Comparison of ENCODE assay signal across 20 cellular contexts in the genomic region with DNA sequence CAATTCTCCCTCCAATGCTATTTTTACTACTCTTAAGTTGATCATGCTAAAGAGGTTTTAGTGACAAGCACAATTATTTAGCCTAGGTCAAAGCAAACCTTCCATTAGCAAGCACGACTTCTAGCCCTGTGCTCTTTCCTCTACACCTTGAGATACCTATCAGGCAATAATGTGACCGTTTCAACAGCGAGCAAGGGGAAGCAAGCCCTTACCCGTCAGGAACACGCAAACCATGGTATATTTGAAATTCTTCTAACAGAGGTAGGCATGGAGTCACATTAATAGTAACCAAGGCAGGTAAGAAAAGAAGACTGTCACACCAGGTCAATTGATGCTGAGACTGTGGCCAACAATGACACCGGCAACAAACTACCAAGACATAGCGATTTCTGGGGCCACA.
DNase-seq lines count a peak whose midpoint lies in the region; ATAC-seq and TF ChIP-seq lines count a peak whose summit lies in the region.
"Had no signal": no experiment of that assay in that cellular context is flagged by ENCODE, and none has a peak within 500 bp of the region (broad histone marks: within the 10 kb centered on the region; RNA-seq: fewer than 3 reads in every experiment).

No MANE protein-coding gene starts in this region.

- H4K8ac ChIP-seq in trophoblast cell (ENCODE audit: low read depth, low read length), result no peak overlapping the region

- no peaks in the 10 kb centered on the region for H3K27me3 ChIP-seq in WERI-Rb-1 (ENCODE audit: insufficient read depth, low read depth, severe bottlenecking)
- H3K27me3 ChIP-seq in trophoblast cell (ENCODE audit: insufficient read depth, low read length), result no peaks in the 10 kb centered on the region
- H3K27me3 ChIP-seq: MG63 had no signal

- H3K23ac ChIP-seq in trophoblast cell (ENCODE audit: low read length), result no peak overlapping the region

- no peak for DNase-seq in WERI-Rb-1
- DNase-seq in epithelial cell of prostate (ENCODE audit: low read depth, low spot score), result no peak
- DNase-seq in trophoblast cell, result peak in 1 of 2 donors; percentile 55
- no peak for DNase-seq in GM13977 (ENCODE audit: low spot score)
- DNase-seq in NCI-H1092 treated with DMSO at 0.1 percent for 48 hours (lab: John Stamatoyannopoulos, UW), result no peak
- DNase-seq in endothelial cell (ENCODE audit: low spot score), result no peak
- no peak for DNase-seq in activated T-cell treated with anti-CD3 and anti-CD28 coated beads, Interleukin-2, amount 50 U/mL, for 72 hours
- DNase-seq: CD8-positive, alpha-beta T cell; DMS 273 treated with DMSO at 0.1 percent for 48 hours; DMS79; EL; GDM1; KBM-7; MG63; NCI-H2029; NCI-H774; RPMI8226; SHP77 treated with DMSO at 0.1 percent for 48 hours had no signal

- H3K36me3 Mint-ChIP-seq in endothelial cell (ENCODE audit: low read depth, unreplicated experiment), result peaks cover 13% of the 10 kb centered on the region
- H3K36me3 Mint-ChIP-seq in activated T-cell treated with anti-CD3 and anti-CD28 coated beads, Interleukin-2, amount 50 U/mL, for 72 hours (ENCODE audit: insufficient read depth in 2 of 2), result peaks cover 3 to 6% of the 10 kb centered on the region in 2 donors

- H3K9me3 ChIP-seq in WERI-Rb-1 (ENCODE audit: severe bottlenecking), result peaks cover 13% of the 10 kb centered on the region
- no peaks in the 10 kb centered on the region for H3K9me3 ChIP-seq in trophoblast cell (ENCODE audit: insufficient read depth, low read depth, low read length)
- H3K9me3 ChIP-seq: MG63 had no signal

- no peak overlapping the region for H2BK12ac ChIP-seq in trophoblast cell (ENCODE audit: low read length)

- no peak overlapping the region for H4K12ac ChIP-seq in trophoblast cell (ENCODE audit: low read depth, low read length)

- H3K79me1 ChIP-seq in trophoblast cell (ENCODE audit: low read length), result no peaks in the 10 kb centered on the region

- H3K27me3 Mint-ChIP-seq in endothelial cell (ENCODE audit: unreplicated experiment), result peaks cover 2% of the 10 kb centered on the region
- no peaks in the 10 kb centered on the region for H3K27me3 Mint-ChIP-seq in activated T-cell treated with anti-CD3 and anti-CD28 coated beads, Interleukin-2, amount 50 U/mL, for 72 hours (ENCODE audit: low read depth)
- H3K27me3 Mint-ChIP-seq: B cell had no signal

- H3K36me3 ChIP-seq in WERI-Rb-1 (no peaks in the 10 kb centered on the region; the same call in 1 of the 2 replicates), trophoblast cell (ENCODE audit: control insufficient read depth in 1 of 2, insufficient read depth in 2 of 2, low read length in 2 of 2) (peaks cover 0 to 2% of the 10 kb centered on the region in 2 experiments)
- H3K36me3 ChIP-seq: MG63 had no signal

- peak overlapping the region; percentile 53 for H3K4ac ChIP-seq in trophoblast cell (ENCODE audit: low read depth, low read length)

- H3K27ac Mint-ChIP-seq in endothelial cell (ENCODE audit: unreplicated experiment), result no peak overlapping the region
- no peak overlapping the region for H3K27ac Mint-ChIP-seq in activated T-cell treated with anti-CD3 and anti-CD28 coated beads, Interleukin-2, amount 50 U/mL, for 72 hours
- H3K27ac Mint-ChIP-seq: B cell; CD8-positive, alpha-beta T cell had no signal

- H3K79me2 ChIP-seq in trophoblast cell (ENCODE audit: control insufficient read depth, insufficient read depth, low read length, poor library complexity), result peaks cover 1% of the 10 kb centered on the region

- in situ Hi-C loops in GM13977 (cut with MboI; ENCODE audit: low pct_unique_long_range_greater_than_20kb, low sequenced_read_pairs, unreplicated experiment), result no loop called here

- H2AFZ ChIP-seq in trophoblast cell (ENCODE audit: insufficient read depth, low read length, poor library complexity), result no peak overlapping the region

- H3K9ac ChIP-seq in trophoblast cell (ENCODE audit: low read length), result no peak overlapping the region

- H3K4me3 ChIP-seq in WERI-Rb-1 (ENCODE audit: low read depth, low read length) (no peak overlapping the region), trophoblast cell (ENCODE audit: low read depth, low read length) (no peak overlapping the region)
- H3K4me3 ChIP-seq: MG63 had no signal

- H3K27ac ChIP-seq in WERI-Rb-1 (peak overlapping the region; percentile 72; the same call in 1 of the 2 replicates), epithelial cell of prostate (peak overlapping the region; percentile 86), trophoblast cell (ENCODE audit: low read depth, low read length) (no peak overlapping the region)
- H3K27ac ChIP-seq: C4-2B had no signal

- WGBS in trophoblast cell (ENCODE audit: extremely low coverage, insufficient coverage, insufficient read length), result no CpG with 5 or more reads among the region's 7 CpGs

- no peak for TF ChIP-seq CTCF in WERI-Rb-1 (IDR thresholded peaks at IDR 0.05; ENCODE audit: low read depth, low read length)
- no peak for TF ChIP-seq CTCF in GM13977 (IDR thresholded peaks at IDR 0.05; ENCODE audit: extremely low read depth, insufficient read depth, missing control alignments)
- no peak for TF ChIP-seq CTCF in endothelial cell (IDR thresholded peaks at IDR 0.05; ENCODE audit: unreplicated experiment)

- no peak overlapping the region for H3K4me2 ChIP-seq in trophoblast cell (ENCODE audit: low read length)

- no peak for ATAC-seq in activated T-cell treated with anti-CD3 and anti-CD28 coated beads, Interleukin-2, amount 50 U/mL, for 72 hours (replicated peaks in 1 of 2)
- ATAC-seq: CD8-positive, alpha-beta T cell had no signal

- H3K18ac ChIP-seq in trophoblast cell (ENCODE audit: low read length), result no peak overlapping the region

- no peak overlapping the region for H2BK120ac ChIP-seq in trophoblast cell (ENCODE audit: insufficient read depth, low read length, poor library complexity)

- H4K91ac ChIP-seq in trophoblast cell (ENCODE audit: low read depth, low read length), result no peak overlapping the region

- H3K4me1 Mint-ChIP-seq in endothelial cell (ENCODE audit: unreplicated experiment), result no peaks in the 10 kb centered on the region
- peaks cover 4% of the 10 kb centered on the region for H3K4me1 Mint-ChIP-seq in activated T-cell treated with anti-CD3 and anti-CD28 coated beads, Interleukin-2, amount 50 U/mL, for 72 hours (ENCODE audit: low read depth)

- no peak overlapping the region for H3K14ac ChIP-seq in trophoblast cell (ENCODE audit: low read length)

- no peak overlapping the region for H3K4me3 Mint-ChIP-seq in endothelial cell (ENCODE audit: unreplicated experiment)
- no peak overlapping the region for H3K4me3 Mint-ChIP-seq in activated T-cell treated with anti-CD3 and anti-CD28 coated beads, Interleukin-2, amount 50 U/mL, for 72 hours
- H3K4me3 Mint-ChIP-seq: B cell; CD8-positive, alpha-beta T cell had no signal

- no peak overlapping the region for H2BK5ac ChIP-seq in trophoblast cell (ENCODE audit: low read depth, low read length, poor library complexity)

- H3K4me1 ChIP-seq in trophoblast cell (ENCODE audit: control insufficient read depth in 1 of 2, insufficient read depth in 2 of 2, low read length in 2 of 2), result peaks cover 0 to 3% of the 10 kb centered on the region in 2 experiments

- H2AK5ac ChIP-seq in trophoblast cell (ENCODE audit: low read length), result no peak overlapping the region

- no peaks in the 10 kb centered on the region for H3K9me3 Mint-ChIP-seq in endothelial cell (ENCODE audit: unreplicated experiment)
- peaks cover 0 to 7% of the 10 kb centered on the region in 2 donors for H3K9me3 Mint-ChIP-seq in activated T-cell treated with anti-CD3 and anti-CD28 coated beads, Interleukin-2, amount 50 U/mL, for 72 hours
